ENCODE assay signal across 11 cellular contexts in the genomic region with DNA sequence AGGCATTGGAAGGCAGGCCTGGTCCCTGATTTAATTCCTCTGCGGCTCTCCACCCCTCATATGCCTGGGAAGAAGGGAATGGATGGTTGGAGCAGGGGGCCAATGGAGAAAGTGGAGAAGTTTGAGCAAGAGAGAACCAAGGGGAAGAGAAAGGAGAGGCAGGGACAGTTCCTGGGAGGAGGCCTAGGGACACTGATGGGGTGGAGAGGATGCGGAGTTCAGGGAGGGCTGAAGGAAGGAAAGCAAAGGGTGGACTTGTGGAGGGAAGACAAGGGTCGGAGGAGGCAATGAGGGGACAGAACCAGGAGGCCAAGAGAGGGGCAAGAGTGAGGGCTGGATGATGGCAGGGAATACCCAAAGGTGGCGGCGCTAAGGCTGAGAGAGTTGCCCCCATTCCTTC. TPM values are rescaled to one million over a fixed set of nuclear protein-coding genes. Genes with fewer than 3 reads are reported as not detected.
DNase-seq lines count a peak whose midpoint lies in the region; ATAC-seq, FAIRE-seq and TF ChIP-seq lines count a peak whose summit lies in the region.
"Had no signal": no experiment of that assay in that cellular context is flagged by ENCODE, and none has a peak within 500 bp of the region (broad histone marks: within the 10 kb centered on the region; RNA-seq: fewer than 3 reads in every experiment).

No MANE protein-coding gene starts in this region.

- no peak overlapping the region for H4K5ac ChIP-seq in H1 (ENCODE audit: insufficient read length, low read depth, low read length)

- H3K56ac ChIP-seq in H1 (replicated peaks; ENCODE audit: insufficient read length, low read depth, low read length) = no peak overlapping the region

- H3K4me1 Mint-ChIP-seq in CD4-positive, alpha-beta memory T cell = peaks cover 45 to 97% (median 63%) of the 10 kb centered on the region in 4 donors

- peaks cover 0 to 15% of the 10 kb centered on the region in 2 experiments for H4K20me1 ChIP-seq in H1 (replicated peaks in 1 of 2; ENCODE audit: control insufficient read depth in 1 of 2, insufficient read depth in 2 of 2, low read length in 2 of 2)

- peak overlapping the region; percentile 90 to 98 (median 96) for H3K4me3 Mint-ChIP-seq in CD4-positive, alpha-beta memory T cell

- no peaks in the 10 kb centered on the region for H3K36me3 ChIP-seq in CD4-positive, alpha-beta memory T cell (ENCODE audit: insufficient read depth, low read length)
- H3K36me3 ChIP-seq in H1 (ENCODE audit: control insufficient read depth in 2 of 4, insufficient read depth in 4 of 4, low read length in 3 of 4) (peaks cover 0 to 9% (median 4%) of the 10 kb centered on the region in 4 experiments; a peak in 5 of 8 replicates), skeletal muscle tissue (ENCODE audit: control insufficient read depth in 3 of 3, insufficient read depth in 3 of 3, low read length in 3 of 3) (peaks cover 0 to 9% (median 6%) of the 10 kb centered on the region in 3 donors)

- no peak overlapping the region for H4K8ac ChIP-seq in H1 (ENCODE audit: extremely low read depth, insufficient read depth, low read length)

- H2BK15ac ChIP-seq in H1 (ENCODE audit: low read length) = peak overlapping the region; percentile 65; the same call in 1 of the 2 replicates

- no peak for ATAC-seq in GM19463 (IDR thresholded peaks at IDR 0.05; ENCODE audit: unreplicated experiment)
- no peak for ATAC-seq in HG02938 (IDR thresholded peaks at IDR 0.05; ENCODE audit: unreplicated experiment)

- no peak overlapping the region; the same call in 1 of the 2 replicates for H3K18ac ChIP-seq in H1 (ENCODE audit: extremely low read depth, low read length)

- TF ChIP-seq CTCF in RWPE1 (conservative IDR thresholded peaks at IDR 0.05; ENCODE audit: low read depth) (no peak), H1 (IDR thresholded peaks at IDR 0.05; ENCODE audit: control extremely low read depth in 1 of 3, insufficient read depth in 1 of 3, low read depth in 1 of 3, low read length in 3 of 3) (no peak)

- peak in 1 of 5 donors; percentile 32 for DNase-seq in CD4-positive, alpha-beta memory T cell
- DNase-seq in RWPE1 (ENCODE audit: low spot score) (no peak), H1 (ENCODE audit: low read depth in 1 of 2, low spot score in 2 of 2) (no peak), H54 (ENCODE audit: insufficient read length, low spot score) (no peak), GM12891 (ENCODE audit: insufficient read length, low spot score) (no peak)
- DNase-seq: NCI-H2029 treated with DMSO at 0.1 percent for 48 hours had no signal

- H2BK5ac ChIP-seq in H1 (ENCODE audit: low read depth, low read length) = 0 out of 2 replicates have a peak overlapping the region, but pooled peaks have one; percentile 44

- peaks cover 4 to 30% of the 10 kb centered on the region in 2 donors for H3K36me3 Mint-ChIP-seq in CD4-positive, alpha-beta memory T cell

- H3K79me2 ChIP-seq in H1 (ENCODE audit: control insufficient read depth in 1 of 2, insufficient read depth in 2 of 2, low read length in 2 of 2) = peaks cover 0 to 50% of the 10 kb centered on the region in 2 experiments; a peak in 3 of 4 replicates

- peak overlapping the region; percentile 76 to 85 for H3K4me3 ChIP-seq in CD4-positive, alpha-beta memory T cell (ENCODE audit: low read length in 2 of 2)
- no peak overlapping the region for H3K4me3 ChIP-seq in H1 (ENCODE audit: extremely low read depth in 1 of 4, insufficient read depth in 2 of 4, low read depth in 3 of 4, low read length in 4 of 4)
- peak overlapping the region in 1 of 3 donors; percentile 9 for H3K4me3 ChIP-seq in skeletal muscle tissue (ENCODE audit: low read length in 3 of 3)

- FAIRE-seq in H1 (lab: Jason Lieb, UNC) (no peak), H54 (lab: Jason Lieb, UNC) (no peak), GM12891 (lab: Jason Lieb, UNC) (no peak)

- H3K4me1 ChIP-seq in CD4-positive, alpha-beta memory T cell (ENCODE audit: insufficient read depth, low read length) = peaks cover 91% of the 10 kb centered on the region
- peaks cover 9 to 58% (median 38%) of the 10 kb centered on the region in 4 experiments for H3K4me1 ChIP-seq in H1 (replicated peaks in 1 of 4; ENCODE audit: control insufficient read depth in 3 of 4, insufficient read depth in 4 of 4, low read length in 3 of 4)
- H3K4me1 ChIP-seq in skeletal muscle tissue (ENCODE audit: control insufficient read depth in 3 of 3, insufficient read depth in 3 of 3, low read length in 3 of 3) = peaks cover 60 to 85% (median 76%) of the 10 kb centered on the region in 3 donors

- TF ChIP-seq POLR2A in H1 (IDR thresholded peaks at IDR 0.05; ENCODE audit: control extremely low read depth in 1 of 2, low read depth in 2 of 2, low read length in 2 of 2) (no peak), H54 (IDR thresholded peaks at IDR 0.05; ENCODE audit: low read depth, low read length) (no peak), GM12891 (IDR thresholded peaks at IDR 0.05; ENCODE audit: low read depth, low read length) (no peak)

- H4K91ac ChIP-seq in H1 (replicated peaks; ENCODE audit: insufficient read length, low read length) = no peak overlapping the region

- H3K4ac ChIP-seq in H1 (replicated peaks; ENCODE audit: insufficient read length, low read depth, low read length) = no peak overlapping the region

- H3K23ac ChIP-seq in H1 (ENCODE audit: insufficient read length) = no peak overlapping the region

- no peaks in the 10 kb centered on the region; the same call in 1 of the 2 replicates for H3K23me2 ChIP-seq in H1 (ENCODE audit: low read depth, low read length)

- WGBS in H1 (ENCODE audit: extremely low coverage in 1 of 2, insufficient coverage in 1 of 2, insufficient read length in 1 of 2, insufficient replicate concordance in 2 of 2, low coverage in 1 of 2, low lambda C conversion rate in 2 of 2, missing lambda C conversion rate in 1 of 2), 2 experiments = 94% methylated on average over 5 of the region's 5 CpGs; no CpG with 5 or more reads in 1 of the 2 experiments

- H3K14ac ChIP-seq in H1 (ENCODE audit: insufficient read length) = no peak overlapping the region

- peak overlapping the region; percentile 90 to 96 (median 93) for H3K27ac Mint-ChIP-seq in CD4-positive, alpha-beta memory T cell

- H3K9me3 ChIP-seq in CD4-positive, alpha-beta memory T cell (ENCODE audit: control insufficient read depth in 1 of 2, low read length in 2 of 2) = no peaks in the 10 kb centered on the region
- no peaks in the 10 kb centered on the region for H3K9me3 ChIP-seq in H1 (ENCODE audit: insufficient read depth in 2 of 2, low read depth in 1 of 2, low read length in 1 of 2)
- no peaks in the 10 kb centered on the region for H3K9me3 ChIP-seq in skeletal muscle tissue (ENCODE audit: control insufficient read depth in 3 of 3, low read length in 3 of 3)

- peak overlapping the region; percentile 82; the same call in 1 of the 2 replicates for H2AK5ac ChIP-seq in H1 (ENCODE audit: low read depth, low read length)

- peaks cover 20% of the 10 kb centered on the region for H3K79me1 ChIP-seq in H1 (ENCODE audit: low read depth, low read length)

- H3K4me2 ChIP-seq in H1 (ENCODE audit: insufficient read depth in 1 of 2, low read depth in 2 of 2, low read length in 2 of 2) = 0 out of 4 replicates have a peak overlapping the region, but pooled peaks of 1 of the 2 experiments have one; percentile 8

- H3K9ac ChIP-seq in H1 (replicated peaks in 1 of 4; ENCODE audit: extremely low read depth in 1 of 4, low read depth in 3 of 4, low read length in 3 of 4) (no peak overlapping the region), skeletal muscle tissue (ENCODE audit: low read depth in 1 of 3, low read length in 3 of 3) (peak overlapping the region in 1 of 3 donors; percentile 51)

- H3K9me3 Mint-ChIP-seq in CD4-positive, alpha-beta memory T cell = peaks cover 0 to 3% (median 0%) of the 10 kb centered on the region in 8 donors

- TF ChIP-seq EP300 in H1 (IDR thresholded peaks at IDR 0.05; ENCODE audit: borderline replicate concordance in 1 of 2, low read depth in 2 of 2, low read length in 2 of 2) = no peak

- no peak overlapping the region for H2BK120ac ChIP-seq in H1 (replicated peaks; ENCODE audit: low read depth, low read length)

- TF ChIP-seq RAD21 in H1 (IDR thresholded peaks at IDR 0.05 in 1 of 2, conservative IDR thresholded peaks at IDR 0.05 in 1 of 2; ENCODE audit: low read depth in 2 of 2, low read length in 2 of 2) = no peak

- intact Hi-C loops in CD4-positive, alpha-beta memory T cell (cut with micrococcal nuclease) = loop anchor here (1.0 kb wide), 1 partner anchor 7 kb away; a partner anchor contains a TSS

- POLR2A ChIA-PET in CD4-positive, alpha-beta memory T cell (lab: Charles Lee; ENCODE audit: partially characterized antibody) = interaction anchor here (0.6 to 38.9 kb wide), 9 partner anchors 7 to 1043 kb away, joined by 3 to 1543 read pairs (median 4); a partner anchor contains a TSS
- POLR2A ChIA-PET in RWPE1 (lab: Yijun Ruan, JAX; ENCODE audit: low non-redundant PET) (interaction anchor here (0.6 to 0.7 kb wide), 2 partner anchors 11 to 527 kb away, joined by 3 to 5 read pairs; no protein-coding TSS in a partner anchor), H1 (lab: Charles Lee; ENCODE audit: partially characterized antibody) (interaction anchor here (0.7 to 14.8 kb wide), 5 partner anchors 6 to 399 kb away, joined by 3 to 128 read pairs (median 29); a partner anchor contains a TSS)

- 0 out of 2 replicates have a peak overlapping the region, but pooled peaks have one; percentile 7 for H2BK20ac ChIP-seq in H1 (ENCODE audit: low read length)

- no peak overlapping the region for H2AFZ ChIP-seq in H1 (ENCODE audit: low read length)

- no peaks in the 10 kb centered on the region for H3K27me3 Mint-ChIP-seq in CD4-positive, alpha-beta memory T cell

- peak overlapping the region; percentile 33; the same call in 1 of the 2 replicates for H2BK12ac ChIP-seq in H1 (ENCODE audit: low read depth, low read length)

- no peaks in the 10 kb centered on the region for H3K27me3 ChIP-seq in CD4-positive, alpha-beta memory T cell (ENCODE audit: insufficient read depth, low read length)
- no peaks in the 10 kb centered on the region for H3K27me3 ChIP-seq in H1 (replicated peaks in 1 of 4; ENCODE audit: control insufficient read depth in 3 of 4, extremely low read depth in 1 of 4, insufficient read depth in 3 of 4, low read length in 3 of 4)
- H3K27me3 ChIP-seq in skeletal muscle tissue (ENCODE audit: control insufficient read depth in 3 of 3, insufficient read depth in 3 of 3, low read length in 3 of 3) = no peaks in the 10 kb centered on the region

- peak overlapping the region; percentile 86 for H3K27ac ChIP-seq in CD4-positive, alpha-beta memory T cell (ENCODE audit: low read depth, low read length)
- H3K27ac ChIP-seq in RWPE1 (peak overlapping the region; percentile 100), H1 (ENCODE audit: low read depth, low read length) (0 out of 2 replicates have a peak overlapping the region, but pooled peaks have one; percentile 30), skeletal muscle tissue (ENCODE audit: low read depth, low read length) (peak overlapping the region; percentile 97)

- CTCF ChIA-PET in CD4-positive, alpha-beta memory T cell (lab: Charles Lee; ENCODE audit: partially characterized antibody) = interaction anchor here (18.7 kb wide), 1 partner anchor 11 kb away, joined by 381 read pairs; a partner anchor contains a TSS
- CTCF ChIA-PET in RWPE1 (lab: Yijun Ruan, JAX) = no interaction called here
- CTCF ChIA-PET in H1 (lab: Charles Lee; ENCODE audit: partially characterized antibody) = interaction anchor here (1.1 to 18.6 kb wide), 3 partner anchors 12 to 52 kb away, joined by 3 to 354 read pairs (median 258); a partner anchor contains a TSS

RNA-seq across cellular contexts. Expression of a gene that starts 7.1 kb away (rescaled TPM):
- total RNA-seq in CD4-positive, alpha-beta memory T cell = 10 to 100 TPM; 86.3 to 92.7 TPM
- 10 to 100 TPM in 1 of 2 donors, 1 to 10 TPM in 1; 3.4 to 11.6 TPM for polyA plus RNA-seq in CD4-positive, alpha-beta memory T cell
- total RNA-seq in H1 (2021; fragmentation: NEBNext Ultra II Directional; extraction: Animal tissue kit (Norgen Biotek cat#: 25700)) = 22.1 and 24.5 TPM in 2 replicates
- polyA plus RNA-seq in H1 (2011; rRNA removed) = 36.9 and 38.3 TPM in 2 replicates
- 28.7 TPM for polyA plus RNA-seq in H1 (2011; cell fraction: cytosol; rRNA removed)
- 38.2 TPM for polyA plus RNA-seq in H1 (2011; cell fraction: nucleus; rRNA removed)
- polyA plus RNA-seq in H1 (2012, experiment 1 of 2) = 11.5 to 24.0 TPM (median 20.2 TPM) in 4 replicates
- polyA plus RNA-seq in H1 (2012, experiment 2 of 2) = 15.2 TPM
- polyA plus RNA-seq in H1 (2013, experiment 1 of 2) = 8.9 TPM
- 9.4 TPM for polyA plus RNA-seq in H1 (2013, experiment 2 of 2)
- 16.1 and 19.4 TPM in 2 replicates for polyA minus RNA-seq in H1 (2011; rRNA and poly(A)+ RNA removed)
- polyA minus RNA-seq in H1 (2011; cell fraction: cytosol; rRNA and poly(A)+ RNA removed) = 22.2 TPM
- 19.9 TPM for polyA minus RNA-seq in H1 (2011; cell fraction: nucleus; rRNA and poly(A)+ RNA removed)
- total RNA-seq in skeletal muscle tissue = 7.8 TPM
- polyA plus RNA-seq in GM12891 (2012; ENCODE audit: low read depth, missing spikeins) = 22.6 TPM

RNA-seq across cellular contexts. Expression of a gene that starts 16.4 kb away (rescaled TPM):
- total RNA-seq in CD4-positive, alpha-beta memory T cell = 1 to 10 TPM; 1.1 to 3.1 TPM
- polyA plus RNA-seq in CD4-positive, alpha-beta memory T cell = not detected
- total RNA-seq in H1 (2021; fragmentation: NEBNext Ultra II Directional; extraction: Animal tissue kit (Norgen Biotek cat#: 25700)) = 1.2 and 1.3 TPM in 2 replicates
- polyA plus RNA-seq in H1 (2011; rRNA removed) = 1.1 TPM in 1 of 2 replicates, not detected in the other
- polyA plus RNA-seq in H1 (2011; cell fraction: cytosol; rRNA removed) = 0.23 TPM
- 1.5 TPM for polyA plus RNA-seq in H1 (2011; cell fraction: nucleus; rRNA removed)
- 0.32 TPM in 1 of 4 replicates, not detected in the others for polyA plus RNA-seq in H1 (2012, experiment 1 of 2)
- not detected for polyA plus RNA-seq in H1 (2012, experiment 2 of 2)
- polyA plus RNA-seq in H1 (2013, experiment 1 of 2) = 0.61 TPM
- not detected for polyA plus RNA-seq in H1 (2013, experiment 2 of 2)
- polyA minus RNA-seq in H1 (2011; rRNA and poly(A)+ RNA removed) = 6.1 and 8.4 TPM in 2 replicates
- not detected for polyA minus RNA-seq in H1 (2011; cell fraction: cytosol; rRNA and poly(A)+ RNA removed)
- polyA minus RNA-seq in H1 (2011; cell fraction: nucleus; rRNA and poly(A)+ RNA removed) = 15.3 TPM
- not detected for total RNA-seq in skeletal muscle tissue
- polyA plus RNA-seq in GM12891 (2012; ENCODE audit: low read depth, missing spikeins) = 0.27 TPM
- total RNA-seq: myocyte had no signal

RNA-seq across cellular contexts. Expression of a gene that starts 23.8 kb away (rescaled TPM):
- 1 to 10 TPM; 4.0 to 4.1 TPM for total RNA-seq in CD4-positive, alpha-beta memory T cell
- not detected for polyA plus RNA-seq in CD4-positive, alpha-beta memory T cell
- 0.43 TPM in 1 of 2 replicates, not detected in the other for total RNA-seq in H1 (2021; fragmentation: NEBNext Ultra II Directional; extraction: Animal tissue kit (Norgen Biotek cat#: 25700))
- polyA plus RNA-seq in H1 (2011; rRNA removed) = 1.7 and 2.1 TPM in 2 replicates
- 1.9 TPM for polyA plus RNA-seq in H1 (2011; cell fraction: cytosol; rRNA removed)
- polyA plus RNA-seq in H1 (2011; cell fraction: nucleus; rRNA removed) = 10.2 TPM
- polyA plus RNA-seq in H1 (2012, experiment 1 of 2) = 0.26 to 1.0 TPM (median 0.74 TPM) in 4 replicates
- 0.13 TPM for polyA plus RNA-seq in H1 (2012, experiment 2 of 2)
- polyA plus RNA-seq in H1 (2013, experiment 1 of 2) = 0.53 TPM
- 0.26 TPM for polyA plus RNA-seq in H1 (2013, experiment 2 of 2)
- 0.07 and 1.6 TPM in 2 replicates for polyA minus RNA-seq in H1 (2011; rRNA and poly(A)+ RNA removed)
- not detected for polyA minus RNA-seq in H1 (2011; cell fraction: cytosol; rRNA and poly(A)+ RNA removed)
- 0.30 TPM for polyA minus RNA-seq in H1 (2011; cell fraction: nucleus; rRNA and poly(A)+ RNA removed)
- total RNA-seq in skeletal muscle tissue = not detected
- 0.09 TPM for polyA plus RNA-seq in GM12891 (2012; ENCODE audit: low read depth, missing spikeins)
- total RNA-seq: myocyte had no signal

RNA-seq across cellular contexts. Expression of a gene that starts 23.9 kb away (rescaled TPM):
- under 1 TPM in 1 of 2 experiments, not detected in 1; 0.14 TPM for total RNA-seq in CD4-positive, alpha-beta memory T cell
- not detected for polyA plus RNA-seq in CD4-positive, alpha-beta memory T cell
- not detected in 2 replicates for total RNA-seq in H1 (2021; fragmentation: NEBNext Ultra II Directional; extraction: Animal tissue kit (Norgen Biotek cat#: 25700))
- 0.03 TPM in 1 of 2 replicates, not detected in the other for polyA plus RNA-seq in H1 (2011; rRNA removed)
- polyA plus RNA-seq in H1 (2011; cell fraction: cytosol; rRNA removed) = not detected
- polyA plus RNA-seq in H1 (2011; cell fraction: nucleus; rRNA removed) = 0.24 TPM
- polyA plus RNA-seq in H1 (2012, experiment 1 of 2) = 0.08 TPM in 1 of 4 replicates, not detected in the others
- not detected for polyA plus RNA-seq in H1 (2012, experiment 2 of 2)
- polyA plus RNA-seq in H1 (2013, experiment 1 of 2) = 0.06 TPM
- not detected for polyA plus RNA-seq in H1 (2013, experiment 2 of 2)
- polyA minus RNA-seq in H1 (2011; rRNA and poly(A)+ RNA removed) = not detected in 2 replicates
- not detected for polyA minus RNA-seq in H1 (2011; cell fraction: cytosol; rRNA and poly(A)+ RNA removed)
- polyA minus RNA-seq in H1 (2011; cell fraction: nucleus; rRNA and poly(A)+ RNA removed) = not detected
- not detected for total RNA-seq in skeletal muscle tissue
- not detected for polyA plus RNA-seq in GM12891 (2012; ENCODE audit: low read depth, missing spikeins)
- total RNA-seq: HT1080, myocyte had no signal

RNA-seq across cellular contexts. Expression of a gene that starts 26.6 kb away (rescaled TPM):
- 10 to 100 TPM; 52.4 to 56.6 TPM for total RNA-seq in CD4-positive, alpha-beta memory T cell
- polyA plus RNA-seq in CD4-positive, alpha-beta memory T cell = 10 to 100 TPM; 48.9 to 75.9 TPM
- 97.4 and 104 TPM in 2 replicates for total RNA-seq in H1 (2021; fragmentation: NEBNext Ultra II Directional; extraction: Animal tissue kit (Norgen Biotek cat#: 25700))
- 143 and 189 TPM in 2 replicates for polyA plus RNA-seq in H1 (2011; rRNA removed)
- 152 TPM for polyA plus RNA-seq in H1 (2011; cell fraction: cytosol; rRNA removed)
- 250 TPM for polyA plus RNA-seq in H1 (2011; cell fraction: nucleus; rRNA removed)
- 116 to 134 TPM (median 122 TPM) in 4 replicates for polyA plus RNA-seq in H1 (2012, experiment 1 of 2)
- polyA plus RNA-seq in H1 (2012, experiment 2 of 2) = 127 TPM
- polyA plus RNA-seq in H1 (2013, experiment 1 of 2) = 95.1 TPM
- 95.5 TPM for polyA plus RNA-seq in H1 (2013, experiment 2 of 2)
- polyA minus RNA-seq in H1 (2011; rRNA and poly(A)+ RNA removed) = 149 and 177 TPM in 2 replicates
- polyA minus RNA-seq in H1 (2011; cell fraction: cytosol; rRNA and poly(A)+ RNA removed) = 69.5 TPM
- polyA minus RNA-seq in H1 (2011; cell fraction: nucleus; rRNA and poly(A)+ RNA removed) = 81.1 TPM
- total RNA-seq in skeletal muscle tissue = 16.2 TPM
- polyA plus RNA-seq in GM12891 (2012; ENCODE audit: low read depth, missing spikeins) = 34.2 TPM

Comparison
In these comparisons a context has a peak if more than half of its experiments do, and no peak if none do; other contexts are left out.
1. H3K27ac ChIP-seq: peak in every context shown above with its lines; median percentile 100 in RWPE1; 97 in skeletal muscle tissue; 86 in CD4-positive, alpha-beta memory T cell; 30 in H1.
2. H3K4me3 ChIP-seq: peak in CD4-positive, alpha-beta memory T cell (2 of 2); none in H1 (0 of 4).